11 cellular contexts compared by ENCODE assay signal in the genomic region with DNA sequence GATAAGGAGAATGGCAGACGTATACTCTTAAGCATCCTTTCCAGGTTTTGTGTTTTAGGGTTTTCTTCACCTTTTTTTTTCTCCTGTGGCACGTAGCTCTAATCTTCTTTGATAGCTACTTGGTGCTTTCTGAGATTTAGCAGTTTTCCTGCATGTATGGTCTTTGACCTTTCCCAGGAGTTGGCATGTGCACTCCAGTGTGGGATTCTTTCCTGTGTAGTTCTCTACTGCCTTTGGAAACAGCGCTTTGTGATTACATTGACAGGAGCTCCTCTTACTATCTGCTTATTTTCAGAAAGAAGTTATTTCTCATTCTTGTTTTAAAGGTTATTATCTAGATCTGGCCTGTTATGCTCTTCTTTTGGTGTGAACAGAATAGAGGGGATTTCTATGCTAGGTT.
DNase-seq lines count a peak whose midpoint lies in the region; ATAC-seq and TF ChIP-seq lines count a peak whose summit lies in the region.
"Had no signal": no experiment of that assay in that cellular context is flagged by ENCODE, and none has a peak within 500 bp of the region (broad histone marks: within the 10 kb centered on the region; RNA-seq: fewer than 3 reads in every experiment).

No MANE protein-coding gene starts in this region.

- H2AFZ ChIP-seq in hepatocyte, result no peak overlapping the region

- no peak overlapping the region for H3K4me3 ChIP-seq in hepatocyte

- H3K79me2 ChIP-seq in hepatocyte, result peaks cover 23% of the 10 kb centered on the region

- no peaks in the 10 kb centered on the region for H3K9me2 ChIP-seq in hepatocyte (replicated peaks; ENCODE audit: insufficient read depth)

- peaks cover 12% of the 10 kb centered on the region for H3K36me3 Mint-ChIP-seq in progenitor cell of endocrine pancreas (ENCODE audit: insufficient read depth)
- H3K36me3 Mint-ChIP-seq: CD8-positive, alpha-beta T cell had no signal

- H3K4me3 Mint-ChIP-seq in progenitor cell of endocrine pancreas (ENCODE audit: low read depth), result no peak overlapping the region
- H3K4me3 Mint-ChIP-seq: CD8-positive, alpha-beta T cell had no signal

- no peaks in the 10 kb centered on the region for H3K36me3 ChIP-seq in hepatocyte (replicated peaks; ENCODE audit: insufficient read depth, low read depth)

- H3K4me1 ChIP-seq in hepatocyte (ENCODE audit: insufficient read depth), result peaks cover 10% of the 10 kb centered on the region

- DNase-seq in NCI-H69 (lab: John Stamatoyannopoulos, UW), result peak; percentile 38
- no peak for DNase-seq in hepatocyte (ENCODE audit: low spot score)
- no peak for DNase-seq in progenitor cell of endocrine pancreas (ENCODE audit: low spot score, unreplicated experiment)
- DNase-seq in DMS 273 treated with DMSO at 0.1 percent for 48 hours (lab: John Stamatoyannopoulos, UW), result no peak
- no peak for DNase-seq in epidermal melanocyte (ENCODE audit: insufficient read length, low spot score)
- DNase-seq: CD8-positive, alpha-beta T cell; Karpas-422; MM.1S had no signal

- TF ChIP-seq CTCF in 22Rv1 (IDR thresholded peaks at IDR 0.05), result no peak
- TF ChIP-seq CTCF in hepatocyte (IDR thresholded peaks at IDR 0.05; ENCODE audit: poor library complexity), result no peak
- no peak for TF ChIP-seq CTCF in progenitor cell of endocrine pancreas (IDR thresholded peaks at IDR 0.05; ENCODE audit: unreplicated experiment)

- H3K27ac Mint-ChIP-seq in progenitor cell of endocrine pancreas, result peak overlapping the region; percentile 14
- H3K27ac Mint-ChIP-seq: CD8-positive, alpha-beta T cell had no signal

- no peaks in the 10 kb centered on the region for H3K9me3 ChIP-seq in hepatocyte (ENCODE audit: low read depth)

- H3K27me3 ChIP-seq in hepatocyte, result no peaks in the 10 kb centered on the region

- WGBS in hepatocyte (ENCODE audit: low lambda C conversion rate, missing lambda C conversion rate), result 53% methylated on average over 3 of the region's 3 CpGs

- H3K27me3 Mint-ChIP-seq in progenitor cell of endocrine pancreas, result no peaks in the 10 kb centered on the region

- peak overlapping the region; percentile 6 for H3K27ac ChIP-seq in 22Rv1
- peak overlapping the region; percentile 12 for H3K27ac ChIP-seq in hepatocyte
- H3K27ac ChIP-seq: RWPE1 had no signal

- H4K20me1 ChIP-seq in hepatocyte (ENCODE audit: insufficient read depth, poor library complexity, severe bottlenecking), result no peaks in the 10 kb centered on the region

- no peak for ATAC-seq in GM18858 (IDR thresholded peaks at IDR 0.05; ENCODE audit: unreplicated experiment)
- ATAC-seq: CD8-positive, alpha-beta T cell had no signal

- H3K4me1 Mint-ChIP-seq in progenitor cell of endocrine pancreas (ENCODE audit: low read depth), result peaks cover 29% of the 10 kb centered on the region

- no peak overlapping the region for H3K4me2 ChIP-seq in hepatocyte

- peaks cover 20% of the 10 kb centered on the region for H3K9me3 Mint-ChIP-seq in progenitor cell of endocrine pancreas (ENCODE audit: low read depth)
